Comparison of ENCODE assay signal across 1 cellular context in the genomic region with DNA sequence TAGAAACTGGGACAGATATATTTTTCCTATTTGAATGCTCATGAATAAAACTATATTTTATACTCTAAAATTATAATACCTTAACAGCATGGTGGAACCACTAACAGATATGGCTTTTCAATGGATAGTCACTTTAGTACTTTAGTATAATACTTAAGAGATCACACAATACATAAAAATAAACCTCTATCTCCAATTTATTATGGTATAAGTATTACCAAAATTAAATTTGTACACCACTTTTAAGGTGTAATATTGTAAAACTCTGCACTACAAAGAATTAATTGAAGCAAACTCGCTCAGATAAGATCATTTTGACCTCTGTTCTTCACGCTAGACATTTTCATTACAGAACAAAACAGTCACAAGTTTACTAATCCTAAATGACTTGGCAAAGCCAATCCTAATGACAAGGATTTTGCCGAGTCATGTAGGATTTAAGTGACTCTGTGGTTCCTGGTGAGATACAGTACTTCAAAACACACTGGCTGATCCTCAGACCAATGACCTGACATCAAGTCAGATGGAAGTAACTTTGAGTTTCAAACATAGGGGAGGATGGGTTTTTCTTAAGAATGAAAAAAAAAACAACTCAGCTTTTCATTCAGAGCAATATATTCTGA.
A peak's percentile ranks its signal among the peaks of the same experiment; 100 is the strongest.
TF ChIP-seq lines count a peak whose summit lies in the region.

No MANE protein-coding gene starts in this region.

TF ChIP-seq in K562, 482 proteins besides CTCF, POLR2A, EP300 and RAD21 (continued from another document and continues in another):
- TF ChIP-seq, protein P1, sequence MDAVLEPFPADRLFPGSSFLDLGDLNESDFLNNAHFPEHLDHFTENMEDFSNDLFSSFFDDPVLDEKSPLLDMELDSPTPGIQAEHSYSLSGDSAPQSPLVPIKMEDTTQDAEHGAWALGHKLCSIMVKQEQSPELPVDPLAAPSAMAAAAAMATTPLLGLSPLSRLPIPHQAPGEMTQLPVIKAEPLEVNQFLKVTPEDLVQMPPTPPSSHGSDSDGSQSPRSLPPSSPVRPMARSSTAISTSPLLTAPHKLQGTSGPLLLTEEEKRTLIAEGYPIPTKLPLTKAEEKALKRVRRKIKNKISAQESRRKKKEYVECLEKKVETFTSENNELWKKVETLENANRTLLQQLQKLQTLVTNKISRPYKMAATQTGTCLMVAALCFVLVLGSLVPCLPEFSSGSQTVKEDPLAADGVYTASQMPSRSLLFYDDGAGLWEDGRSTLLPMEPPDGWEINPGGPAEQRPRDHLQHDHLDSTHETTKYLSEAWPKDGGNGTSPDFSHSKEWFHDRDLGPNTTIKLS (IDR thresholded peaks at IDR 0.05; ENCODE audit: borderline replicate concordance, low read depth) = no peak
- TF ChIP-seq NRF1 (conservative IDR thresholded peaks at IDR 0.05 in 1 of 2, IDR thresholded peaks at IDR 0.05 in 1 of 2) = no peak
- TF ChIP-seq, protein P2, sequence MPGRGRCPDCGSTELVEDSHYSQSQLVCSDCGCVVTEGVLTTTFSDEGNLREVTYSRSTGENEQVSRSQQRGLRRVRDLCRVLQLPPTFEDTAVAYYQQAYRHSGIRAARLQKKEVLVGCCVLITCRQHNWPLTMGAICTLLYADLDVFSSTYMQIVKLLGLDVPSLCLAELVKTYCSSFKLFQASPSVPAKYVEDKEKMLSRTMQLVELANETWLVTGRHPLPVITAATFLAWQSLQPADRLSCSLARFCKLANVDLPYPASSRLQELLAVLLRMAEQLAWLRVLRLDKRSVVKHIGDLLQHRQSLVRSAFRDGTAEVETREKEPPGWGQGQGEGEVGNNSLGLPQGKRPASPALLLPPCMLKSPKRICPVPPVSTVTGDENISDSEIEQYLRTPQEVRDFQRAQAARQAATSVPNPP (IDR thresholded peaks at IDR 0.05; ENCODE audit: borderline replicate concordance, insufficient read depth, insufficient read length) = no peak
- no peak for TF ChIP-seq ZNF830 (CRISPR knock-in tag; IDR thresholded peaks at IDR 0.05)
- TF ChIP-seq, protein P3, sequence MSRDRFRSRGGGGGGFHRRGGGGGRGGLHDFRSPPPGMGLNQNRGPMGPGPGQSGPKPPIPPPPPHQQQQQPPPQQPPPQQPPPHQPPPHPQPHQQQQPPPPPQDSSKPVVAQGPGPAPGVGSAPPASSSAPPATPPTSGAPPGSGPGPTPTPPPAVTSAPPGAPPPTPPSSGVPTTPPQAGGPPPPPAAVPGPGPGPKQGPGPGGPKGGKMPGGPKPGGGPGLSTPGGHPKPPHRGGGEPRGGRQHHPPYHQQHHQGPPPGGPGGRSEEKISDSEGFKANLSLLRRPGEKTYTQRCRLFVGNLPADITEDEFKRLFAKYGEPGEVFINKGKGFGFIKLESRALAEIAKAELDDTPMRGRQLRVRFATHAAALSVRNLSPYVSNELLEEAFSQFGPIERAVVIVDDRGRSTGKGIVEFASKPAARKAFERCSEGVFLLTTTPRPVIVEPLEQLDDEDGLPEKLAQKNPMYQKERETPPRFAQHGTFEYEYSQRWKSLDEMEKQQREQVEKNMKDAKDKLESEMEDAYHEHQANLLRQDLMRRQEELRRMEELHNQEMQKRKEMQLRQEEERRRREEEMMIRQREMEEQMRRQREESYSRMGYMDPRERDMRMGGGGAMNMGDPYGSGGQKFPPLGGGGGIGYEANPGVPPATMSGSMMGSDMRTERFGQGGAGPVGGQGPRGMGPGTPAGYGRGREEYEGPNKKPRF (IDR thresholded peaks at IDR 0.05; ENCODE audit: low read depth, low read length) = no peak
- no peak for TF ChIP-seq CEBPG (CRISPR knock-in tag; IDR thresholded peaks at IDR 0.05)
- TF ChIP-seq CEBPG (tag; conservative IDR thresholded peaks at IDR 0.05 in 1 of 2, IDR thresholded peaks at IDR 0.05 in 1 of 2) = no peak
- no peak for TF ChIP-seq STAT5B (CRISPR knock-in tag; IDR thresholded peaks at IDR 0.05)
- TF ChIP-seq, protein P4, sequence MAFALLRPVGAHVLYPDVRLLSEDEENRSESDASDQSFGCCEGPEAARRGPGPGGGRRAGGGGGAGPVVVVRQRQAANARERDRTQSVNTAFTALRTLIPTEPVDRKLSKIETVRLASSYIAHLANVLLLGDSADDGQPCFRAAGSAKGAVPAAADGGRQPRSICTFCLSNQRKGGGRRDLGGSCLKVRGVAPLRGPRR (CRISPR knock-in tag; IDR thresholded peaks at IDR 0.05) = no peak
- TF ChIP-seq, protein P5, sequence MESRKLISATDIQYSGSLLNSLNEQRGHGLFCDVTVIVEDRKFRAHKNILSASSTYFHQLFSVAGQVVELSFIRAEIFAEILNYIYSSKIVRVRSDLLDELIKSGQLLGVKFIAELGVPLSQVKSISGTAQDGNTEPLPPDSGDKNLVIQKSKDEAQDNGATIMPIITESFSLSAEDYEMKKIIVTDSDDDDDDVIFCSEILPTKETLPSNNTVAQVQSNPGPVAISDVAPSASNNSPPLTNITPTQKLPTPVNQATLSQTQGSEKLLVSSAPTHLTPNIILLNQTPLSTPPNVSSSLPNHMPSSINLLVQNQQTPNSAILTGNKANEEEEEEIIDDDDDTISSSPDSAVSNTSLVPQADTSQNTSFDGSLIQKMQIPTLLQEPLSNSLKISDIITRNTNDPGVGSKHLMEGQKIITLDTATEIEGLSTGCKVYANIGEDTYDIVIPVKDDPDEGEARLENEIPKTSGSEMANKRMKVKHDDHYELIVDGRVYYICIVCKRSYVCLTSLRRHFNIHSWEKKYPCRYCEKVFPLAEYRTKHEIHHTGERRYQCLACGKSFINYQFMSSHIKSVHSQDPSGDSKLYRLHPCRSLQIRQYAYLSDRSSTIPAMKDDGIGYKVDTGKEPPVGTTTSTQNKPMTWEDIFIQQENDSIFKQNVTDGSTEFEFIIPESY (CRISPR knock-in tag; IDR thresholded peaks at IDR 0.05) = no peak
- TF ChIP-seq, protein P6, sequence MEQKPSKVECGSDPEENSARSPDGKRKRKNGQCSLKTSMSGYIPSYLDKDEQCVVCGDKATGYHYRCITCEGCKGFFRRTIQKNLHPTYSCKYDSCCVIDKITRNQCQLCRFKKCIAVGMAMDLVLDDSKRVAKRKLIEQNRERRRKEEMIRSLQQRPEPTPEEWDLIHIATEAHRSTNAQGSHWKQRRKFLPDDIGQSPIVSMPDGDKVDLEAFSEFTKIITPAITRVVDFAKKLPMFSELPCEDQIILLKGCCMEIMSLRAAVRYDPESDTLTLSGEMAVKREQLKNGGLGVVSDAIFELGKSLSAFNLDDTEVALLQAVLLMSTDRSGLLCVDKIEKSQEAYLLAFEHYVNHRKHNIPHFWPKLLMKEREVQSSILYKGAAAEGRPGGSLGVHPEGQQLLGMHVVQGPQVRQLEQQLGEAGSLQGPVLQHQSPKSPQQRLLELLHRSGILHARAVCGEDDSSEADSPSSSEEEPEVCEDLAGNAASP (IDR thresholded peaks at IDR 0.05) = no peak
- no peak for TF ChIP-seq POU5F1 (IDR thresholded peaks at IDR 0.05; ENCODE audit: borderline replicate concordance, low read depth, low read length, partially characterized antibody)
- TF ChIP-seq ZNF124 (CRISPR knock-in tag; IDR thresholded peaks at IDR 0.05) = no peak
- TF ChIP-seq RUNX1 (IDR thresholded peaks at IDR 0.05; ENCODE audit: low read depth) = no peak
- TF ChIP-seq TFAM (CRISPR knock-in tag; conservative IDR thresholded peaks at IDR 0.05) = no peak
- TF ChIP-seq, protein P7, sequence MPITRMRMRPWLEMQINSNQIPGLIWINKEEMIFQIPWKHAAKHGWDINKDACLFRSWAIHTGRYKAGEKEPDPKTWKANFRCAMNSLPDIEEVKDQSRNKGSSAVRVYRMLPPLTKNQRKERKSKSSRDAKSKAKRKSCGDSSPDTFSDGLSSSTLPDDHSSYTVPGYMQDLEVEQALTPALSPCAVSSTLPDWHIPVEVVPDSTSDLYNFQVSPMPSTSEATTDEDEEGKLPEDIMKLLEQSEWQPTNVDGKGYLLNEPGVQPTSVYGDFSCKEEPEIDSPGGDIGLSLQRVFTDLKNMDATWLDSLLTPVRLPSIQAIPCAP (CRISPR knock-in tag; IDR thresholded peaks at IDR 0.05; ENCODE audit: borderline replicate concordance) = no peak
- no peak for TF ChIP-seq TCFL5 (CRISPR knock-in tag; conservative IDR thresholded peaks at IDR 0.05)
- peak; percentile 57 for TF ChIP-seq MEIS2 (IDR thresholded peaks at IDR 0.05; ENCODE audit: partially characterized antibody)
- no peak for TF ChIP-seq ZC3H11A (IDR thresholded peaks at IDR 0.05; ENCODE audit: low read depth, low read length)
- peak; percentile 59 for TF ChIP-seq ELF1 (tag; IDR thresholded peaks at IDR 0.05)
- 0 out of 2 replicates have a peak, but pooled peaks have one; percentile 20 for TF ChIP-seq TCF3 (CRISPR knock-in tag; IDR thresholded peaks at IDR 0.05)
- TF ChIP-seq, protein P8, sequence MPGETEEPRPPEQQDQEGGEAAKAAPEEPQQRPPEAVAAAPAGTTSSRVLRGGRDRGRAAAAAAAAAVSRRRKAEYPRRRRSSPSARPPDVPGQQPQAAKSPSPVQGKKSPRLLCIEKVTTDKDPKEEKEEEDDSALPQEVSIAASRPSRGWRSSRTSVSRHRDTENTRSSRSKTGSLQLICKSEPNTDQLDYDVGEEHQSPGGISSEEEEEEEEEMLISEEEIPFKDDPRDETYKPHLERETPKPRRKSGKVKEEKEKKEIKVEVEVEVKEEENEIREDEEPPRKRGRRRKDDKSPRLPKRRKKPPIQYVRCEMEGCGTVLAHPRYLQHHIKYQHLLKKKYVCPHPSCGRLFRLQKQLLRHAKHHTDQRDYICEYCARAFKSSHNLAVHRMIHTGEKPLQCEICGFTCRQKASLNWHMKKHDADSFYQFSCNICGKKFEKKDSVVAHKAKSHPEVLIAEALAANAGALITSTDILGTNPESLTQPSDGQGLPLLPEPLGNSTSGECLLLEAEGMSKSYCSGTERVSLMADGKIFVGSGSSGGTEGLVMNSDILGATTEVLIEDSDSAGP (CRISPR knock-in tag; IDR thresholded peaks at IDR 0.05) = no peak
- no peak for TF ChIP-seq FOXP1 (CRISPR knock-in tag; IDR thresholded peaks at IDR 0.05)
- TF ChIP-seq, protein P9, sequence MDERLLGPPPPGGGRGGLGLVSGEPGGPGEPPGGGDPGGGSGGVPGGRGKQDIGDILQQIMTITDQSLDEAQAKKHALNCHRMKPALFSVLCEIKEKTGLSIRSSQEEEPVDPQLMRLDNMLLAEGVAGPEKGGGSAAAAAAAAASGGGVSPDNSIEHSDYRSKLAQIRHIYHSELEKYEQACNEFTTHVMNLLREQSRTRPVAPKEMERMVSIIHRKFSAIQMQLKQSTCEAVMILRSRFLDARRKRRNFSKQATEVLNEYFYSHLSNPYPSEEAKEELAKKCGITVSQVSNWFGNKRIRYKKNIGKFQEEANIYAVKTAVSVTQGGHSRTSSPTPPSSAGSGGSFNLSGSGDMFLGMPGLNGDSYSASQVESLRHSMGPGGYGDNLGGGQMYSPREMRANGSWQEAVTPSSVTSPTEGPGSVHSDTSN (CRISPR knock-in tag; IDR thresholded peaks at IDR 0.05; ENCODE audit: low read depth) = no peak
- TF ChIP-seq, protein P9 (tag; conservative IDR thresholded peaks at IDR 0.05; ENCODE audit: low read depth) = no peak
- 0 out of 2 replicates have a peak, but pooled peaks have one; percentile 13 for TF ChIP-seq ZNF79 (CRISPR knock-in tag; IDR thresholded peaks at IDR 0.05; ENCODE audit: low read depth)
- TF ChIP-seq, protein P10, sequence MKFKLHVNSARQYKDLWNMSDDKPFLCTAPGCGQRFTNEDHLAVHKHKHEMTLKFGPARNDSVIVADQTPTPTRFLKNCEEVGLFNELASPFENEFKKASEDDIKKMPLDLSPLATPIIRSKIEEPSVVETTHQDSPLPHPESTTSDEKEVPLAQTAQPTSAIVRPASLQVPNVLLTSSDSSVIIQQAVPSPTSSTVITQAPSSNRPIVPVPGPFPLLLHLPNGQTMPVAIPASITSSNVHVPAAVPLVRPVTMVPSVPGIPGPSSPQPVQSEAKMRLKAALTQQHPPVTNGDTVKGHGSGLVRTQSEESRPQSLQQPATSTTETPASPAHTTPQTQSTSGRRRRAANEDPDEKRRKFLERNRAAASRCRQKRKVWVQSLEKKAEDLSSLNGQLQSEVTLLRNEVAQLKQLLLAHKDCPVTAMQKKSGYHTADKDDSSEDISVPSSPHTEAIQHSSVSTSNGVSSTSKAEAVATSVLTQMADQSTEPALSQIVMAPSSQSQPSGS (CRISPR knock-in tag; IDR thresholded peaks at IDR 0.05) = no peak
- TF ChIP-seq SIN3A (IDR thresholded peaks at IDR 0.05; ENCODE audit: borderline replicate concordance in 2 of 2, control insufficient read depth in 1 of 2, low read depth in 2 of 2, low read length in 2 of 2) = no peak
- TF ChIP-seq ZNF695 (CRISPR knock-in tag; IDR thresholded peaks at IDR 0.05) = no peak
- TF ChIP-seq, protein P11, sequence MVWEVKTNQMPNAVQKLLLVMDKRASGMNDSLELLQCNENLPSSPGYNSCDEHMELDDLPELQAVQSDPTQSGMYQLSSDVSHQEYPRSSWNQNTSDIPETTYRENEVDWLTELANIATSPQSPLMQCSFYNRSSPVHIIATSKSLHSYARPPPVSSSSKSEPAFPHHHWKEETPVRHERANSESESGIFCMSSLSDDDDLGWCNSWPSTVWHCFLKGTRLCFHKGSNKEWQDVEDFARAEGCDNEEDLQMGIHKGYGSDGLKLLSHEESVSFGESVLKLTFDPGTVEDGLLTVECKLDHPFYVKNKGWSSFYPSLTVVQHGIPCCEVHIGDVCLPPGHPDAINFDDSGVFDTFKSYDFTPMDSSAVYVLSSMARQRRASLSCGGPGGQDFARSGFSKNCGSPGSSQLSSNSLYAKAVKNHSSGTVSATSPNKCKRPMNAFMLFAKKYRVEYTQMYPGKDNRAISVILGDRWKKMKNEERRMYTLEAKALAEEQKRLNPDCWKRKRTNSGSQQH (CRISPR knock-in tag; IDR thresholded peaks at IDR 0.05) = no peak
- no peak for TF ChIP-seq JUN (IDR thresholded peaks at IDR 0.05; ENCODE audit: borderline replicate concordance, low read depth, low read length)
- TF ChIP-seq JUN (CRISPR knock-in tag; IDR thresholded peaks at IDR 0.05; ENCODE audit: borderline replicate concordance) = no peak
- no peak for TF ChIP-seq ZFP30 (CRISPR knock-in tag; IDR thresholded peaks at IDR 0.05; ENCODE audit: borderline replicate concordance)
- TF ChIP-seq NFYB (IDR thresholded peaks at IDR 0.05; ENCODE audit: extremely low read depth, insufficient read length) = no peak
- TF ChIP-seq, protein P12, sequence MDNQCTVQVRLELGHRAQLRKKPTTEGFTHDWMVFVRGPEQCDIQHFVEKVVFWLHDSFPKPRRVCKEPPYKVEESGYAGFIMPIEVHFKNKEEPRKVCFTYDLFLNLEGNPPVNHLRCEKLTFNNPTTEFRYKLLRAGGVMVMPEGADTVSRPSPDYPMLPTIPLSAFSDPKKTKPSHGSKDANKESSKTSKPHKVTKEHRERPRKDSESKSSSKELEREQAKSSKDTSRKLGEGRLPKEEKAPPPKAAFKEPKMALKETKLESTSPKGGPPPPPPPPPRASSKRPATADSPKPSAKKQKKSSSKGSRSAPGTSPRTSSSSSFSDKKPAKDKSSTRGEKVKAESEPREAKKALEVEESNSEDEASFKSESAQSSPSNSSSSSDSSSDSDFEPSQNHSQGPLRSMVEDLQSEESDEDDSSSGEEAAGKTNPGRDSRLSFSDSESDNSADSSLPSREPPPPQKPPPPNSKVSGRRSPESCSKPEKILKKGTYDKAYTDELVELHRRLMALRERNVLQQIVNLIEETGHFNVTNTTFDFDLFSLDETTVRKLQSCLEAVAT (IDR thresholded peaks at IDR 0.05) = no peak
- no peak for TF ChIP-seq KLF1 (tag; IDR thresholded peaks at IDR 0.05)
- TF ChIP-seq NFXL1 (CRISPR knock-in tag; IDR thresholded peaks at IDR 0.05) = no peak
- peak in 1 of 2 experiments; percentile 58; a peak in 1 of 3 replicates for TF ChIP-seq CBX3 (IDR thresholded peaks at IDR 0.05; ENCODE audit: borderline replicate concordance in 1 of 2, low read length in 2 of 2)
- 0 out of 2 replicates have a peak, but pooled peaks have one; percentile 39 for TF ChIP-seq ZKSCAN8 (CRISPR knock-in tag; IDR thresholded peaks at IDR 0.05)
- no peak for TF ChIP-seq NR1H2 (CRISPR knock-in tag; IDR thresholded peaks at IDR 0.05)
